ENCODE assay signal across 1 cellular context in the genomic region with DNA sequence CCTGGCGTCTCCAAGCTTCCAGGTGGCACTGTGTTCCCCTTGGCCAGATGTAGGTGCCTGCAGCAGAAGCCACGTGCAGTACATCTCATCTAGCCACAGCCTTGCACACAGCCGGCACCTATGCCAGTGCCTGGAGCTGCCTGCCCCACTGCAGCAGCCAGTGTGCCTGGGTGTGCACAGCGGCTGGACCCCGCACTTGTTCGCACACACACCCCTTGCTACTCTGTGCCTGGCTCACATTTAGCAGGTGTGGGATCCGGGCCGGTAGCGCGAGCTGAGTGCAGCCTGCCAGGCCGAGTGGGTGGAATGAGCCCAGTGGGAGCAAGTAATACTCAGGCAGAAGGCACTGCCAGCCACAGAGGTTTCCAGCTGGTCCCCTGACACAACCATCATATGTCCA.
TF ChIP-seq lines count a peak whose summit lies in the region.

No MANE protein-coding gene starts in this region.

TF ChIP-seq in IMR-90, 13 proteins besides CTCF, POLR2A, EP300 and RAD21:
- TF ChIP-seq BHLHE40 (IDR thresholded peaks at IDR 0.05; ENCODE audit: low read depth, low read length): no peak
TF ChIP-seq in IMR-90: peak in this region for 0.
